ENCODE assay signal across 8 cellular contexts in genomic region chr22:27918351-27919221, GRCh38. TPM values are rescaled to one million over a fixed set of nuclear protein-coding genes. Genes with fewer than 3 reads are reported as not detected.
DNase-seq lines count a peak whose midpoint lies in the region; ATAC-seq, FAIRE-seq and TF ChIP-seq lines count a peak whose summit lies in the region.

No MANE protein-coding gene starts in this region.

- H3K4me3 ChIP-seq in MG63 (peak overlapping the region; percentile 90), HepG2 (replicated peaks in 1 of 3; ENCODE audit: insufficient read depth in 1 of 3, low read depth in 2 of 3, low read length in 3 of 3) (peak overlapping the region; percentile 77 to 92 (median 90))

- FAIRE-seq in HepG2 (lab: Jason Lieb, UNC), result no peak

- peaks cover 58% of the 10 kb centered on the region for H3K4me1 ChIP-seq in HepG2 (ENCODE audit: insufficient read depth, low read length)

- in situ Hi-C loops in HepG2 (cut with HindIII; ENCODE audit: extremely low pct_ligation_motif_present, low pct_unique_long_range_greater_than_20kb), result no loop called here

- H3K27me3 ChIP-seq in MG63 (no peaks in the 10 kb centered on the region), HepG2 (ENCODE audit: control insufficient read depth in 1 of 2, insufficient read depth in 2 of 2, low read length in 2 of 2) (no peaks in the 10 kb centered on the region; a peak in 1 of 5 replicates)

- WGBS in HepG2 (ENCODE audit: low lambda C conversion rate), result 3% methylated on average over 28 of the region's 60 CpGs

- intact Hi-C loops in HepG2 (cut with micrococcal nuclease; ENCODE audit: unreplicated experiment), result loop anchor here (1.0 to 10.0 kb wide), 2 partner anchors 32 to 56 kb away; no protein-coding TSS in a partner anchor

- no peak for TF ChIP-seq CTCF in C4-2B (conservative IDR thresholded peaks at IDR 0.05)
- TF ChIP-seq CTCF in HepG2 (CRISPR knock-in tag; IDR thresholded peaks at IDR 0.05), result no peak

- CTCF ChIA-PET in HepG2 (lab: Yijun Ruan, JAX; ENCODE audit: low intra/inter-chr PET ratio, low total read pairs), result no interaction called here

- no TSS peak for BruUV-seq in HepG2 (replicated peaks; lab: Mats Ljungman, UMichigan)

- no peak overlapping the region for H2AFZ ChIP-seq in HepG2 (ENCODE audit: low read length)

- peaks cover 46% of the 10 kb centered on the region for H3K36me3 ChIP-seq in MG63
- peaks cover 0 to 2% of the 10 kb centered on the region in 2 experiments; a peak in 1 of 5 replicates for H3K36me3 ChIP-seq in HepG2 (replicated peaks in 1 of 2; ENCODE audit: control insufficient read depth in 1 of 2, insufficient read depth in 2 of 2, low read length in 2 of 2)

- peak overlapping the region; percentile 87 for H3K9ac ChIP-seq in HepG2 (ENCODE audit: insufficient read depth, low read depth, low read length)

- POLR2A ChIA-PET in HepG2 (lab: Yijun Ruan, JAX), result interaction anchor here (0.7 to 1.7 kb wide), 6 partner anchors 7 to 48 kb away, joined by 3 to 7 read pairs (median 4); no protein-coding TSS in a partner anchor

- H3K27ac ChIP-seq in C4-2B (peak overlapping the region; percentile 87), cingulate gyrus (ENCODE audit: low read depth, low read length) (peak overlapping the region; percentile 83), HepG2 (ENCODE audit: extremely low read length, insufficient read depth, low read length) (peak overlapping the region; percentile 66)

- peaks cover 42% of the 10 kb centered on the region for H4K20me1 ChIP-seq in HepG2 (ENCODE audit: insufficient read depth, low read length)

- no peak for TF ChIP-seq RAD21 in HepG2 (CRISPR knock-in tag; IDR thresholded peaks at IDR 0.05)

- TF ChIP-seq EP300 in HepG2 (IDR thresholded peaks at IDR 0.05; ENCODE audit: low read depth in 2 of 2, low read length in 2 of 2) (no peak), HepG2 (CRISPR knock-in tag; IDR thresholded peaks at IDR 0.05; ENCODE audit: borderline replicate concordance) (no peak)

- no peaks in the 10 kb centered on the region for H3K9me3 ChIP-seq in MG63
- H3K9me3 ChIP-seq in HepG2 (ENCODE audit: low read length), result no peaks in the 10 kb centered on the region

- H3K79me2 ChIP-seq in HepG2 (ENCODE audit: insufficient read depth, low read length), result peaks cover 90% of the 10 kb centered on the region

- H3K4me2 ChIP-seq in HepG2 (ENCODE audit: low read depth, low read length), result peak overlapping the region; percentile 97

- TF ChIP-seq POLR2A in HepG2 (IDR thresholded peaks at IDR 0.05; ENCODE audit: insufficient read depth in 1 of 2, low read depth in 2 of 2, low read length in 2 of 2), result no peak; a peak in 1 of 4 replicates

- ATAC-seq in GM21528 (IDR thresholded peaks at IDR 0.05; ENCODE audit: low FRiP score, unreplicated experiment), result peak; percentile 33
- ATAC-seq in HepG2, result peak; percentile 61

- DNase-seq in MG63 (peak; percentile 73), HepG2 (ENCODE audit: low spot score) (peak; percentile 13), 8988T (no peak)
- DNase-seq in activated CD4-positive, alpha-beta T cell treated with anti-CD3 and anti-CD28 coated beads for 48 hours, result peak; percentile 75
- peak; percentile 51 for DNase-seq in stimulated activated CD4-positive, alpha-beta T cell treated with anti-CD3 and anti-CD28 coated beads, Interleukin-2, amount 100 ng/mL, for 48 hours

TF ChIP-seq in HepG2, 621 proteins besides CTCF, POLR2A, EP300 and RAD21 (continues in another document):
- TF ChIP-seq HNRNPLL (IDR thresholded peaks at IDR 0.05; ENCODE audit: low read depth, low read length, poor library complexity, severe bottlenecking) (peak; percentile 18), KDM2A (CRISPR knock-in tag; IDR thresholded peaks at IDR 0.05; ENCODE audit: borderline replicate concordance, low read depth) (peak; percentile 36; the same call in 1 of the 2 replicates), MXD1 (CRISPR knock-in tag; IDR thresholded peaks at IDR 0.05) (peak; percentile 60; the same call in 1 of the 2 replicates), MYNN (CRISPR knock-in tag; IDR thresholded peaks at IDR 0.05; ENCODE audit: low read depth) (no peak), FOSL2 (CRISPR knock-in tag; IDR thresholded peaks at IDR 0.05) (no peak), SP140L (CRISPR knock-in tag; IDR thresholded peaks at IDR 0.05; ENCODE audit: borderline replicate concordance) (no peak), ZNF331 (CRISPR knock-in tag; IDR thresholded peaks at IDR 0.05) (no peak), PTBP1 (IDR thresholded peaks at IDR 0.05; ENCODE audit: low read depth, low read length, poor library complexity, severe bottlenecking) (no peak), ZNF10 (CRISPR knock-in tag; IDR thresholded peaks at IDR 0.05; ENCODE audit: borderline replicate concordance, low read depth) (no peak), ZNF816 (CRISPR knock-in tag; IDR thresholded peaks at IDR 0.05; ENCODE audit: borderline replicate concordance) (no peak), IRF1 (CRISPR knock-in tag; IDR thresholded peaks at IDR 0.05; ENCODE audit: low read depth) (no peak), HES4 (CRISPR knock-in tag; IDR thresholded peaks at IDR 0.05; ENCODE audit: borderline replicate concordance) (no peak), DZIP1 (CRISPR knock-in tag; IDR thresholded peaks at IDR 0.05) (no peak), SMAD1 (CRISPR knock-in tag; IDR thresholded peaks at IDR 0.05; ENCODE audit: borderline replicate concordance, low read depth) (0 out of 2 replicates have a peak, but pooled peaks have one; percentile 4), JDP2 (CRISPR knock-in tag; IDR thresholded peaks at IDR 0.05; ENCODE audit: borderline replicate concordance) (no peak)

RNA-seq across cellular contexts. Expression of gene PITPNB, which starts 0.5 kb away (rescaled TPM):
- total RNA-seq in MG63 (2014; rRNA removed; shearing (Covaris generic); ENCODE audit: low replicate concordance), result 17.5 and 27.7 TPM in 2 replicates
- total RNA-seq in HepG2 (2016; rRNA removed; fragmentation: Illumina TruSeq; extraction: Trizol), result 17.0 and 40.7 TPM in 2 replicates
- total RNA-seq in HepG2 (2016; cell fraction: cytosol; rRNA removed; fragmentation: Illumina TruSeq; extraction: Trizol; ENCODE audit: low read depth), result 23.7 and 24.5 TPM in 2 replicates
- total RNA-seq in HepG2 (2016; cell fraction: insoluble cytoplasmic fraction; rRNA removed; fragmentation: Illumina TruSeq; extraction: Trizol), result 17.3 and 36.3 TPM in 2 replicates
- 17.7 and 19.6 TPM in 2 replicates for total RNA-seq in HepG2 (2016; cell fraction: membrane; rRNA removed; fragmentation: Illumina TruSeq; extraction: Trizol)
- total RNA-seq in HepG2 (2016; cell fraction: nucleus; rRNA removed; fragmentation: Illumina TruSeq; extraction: Trizol), result 30.0 and 32.6 TPM in 2 replicates
- 28.1 and 30.1 TPM in 2 replicates for polyA plus RNA-seq in HepG2 (2011; rRNA removed)
- polyA plus RNA-seq in HepG2 (2011; cell fraction: cytosol; rRNA removed), result 12.4 and 18.9 TPM in 2 replicates
- polyA plus RNA-seq in HepG2 (2011; cell fraction: nucleus; rRNA removed), result 12.4 and 19.6 TPM in 2 replicates
- polyA plus RNA-seq in HepG2 (2012), result 34.7 and 41.5 TPM in 2 replicates
- 4.7 and 4.8 TPM in 2 replicates for polyA plus RNA-seq in HepG2 (2016; cell fraction: cytosol; fragmentation: Illumina TruSeq; extraction: Trizol; ENCODE audit: low read depth)
- 82.4 and 83.3 TPM in 2 replicates for polyA plus RNA-seq in HepG2 (2016; cell fraction: insoluble cytoplasmic fraction; fragmentation: Illumina TruSeq; extraction: Trizol; ENCODE audit: low read depth)
- 12.6 and 14.2 TPM in 2 replicates for polyA plus RNA-seq in HepG2 (2016; cell fraction: membrane; fragmentation: Illumina TruSeq; extraction: Trizol; ENCODE audit: low read depth)
- polyA plus RNA-seq in HepG2 (2016; cell fraction: nucleus; fragmentation: Illumina TruSeq; extraction: Trizol; ENCODE audit: insufficient read depth, low read depth), result 48.7 and 48.8 TPM in 2 replicates
- 19.2 and 28.5 TPM in 2 replicates for polyA minus RNA-seq in HepG2 (2011; rRNA and poly(A)+ RNA removed; ENCODE audit: low replicate concordance)
- 16.3 and 22.9 TPM in 2 replicates for polyA minus RNA-seq in HepG2 (2011; cell fraction: cytosol; rRNA and poly(A)+ RNA removed)
- 58.1 and 64.4 TPM in 2 replicates for polyA minus RNA-seq in HepG2 (2011; cell fraction: nucleus; rRNA and poly(A)+ RNA removed)
